Comparison of ENCODE assay signal across 17 cellular contexts in genomic region chr11:70537576-70538571, GRCh38.
"Had no signal": no experiment of that assay in that cellular context is flagged by ENCODE, and none has a peak within 500 bp of the region (broad histone marks: within the 10 kb centered on the region; RNA-seq: fewer than 3 reads in every experiment).

No MANE protein-coding gene starts in this region.

- DNase-seq: activated CD4-positive, alpha-beta T cell treated with anti-CD3 and anti-CD28 coated beads, Interleukin-2, amount 10 ng/mL, durations not matched to agents 7 days and 5 days; activated CD4-positive, CD25-positive, alpha-beta regulatory T cell; activated CD8-positive, alpha-beta memory T cell treated with anti-CD3 and anti-CD28 coated beads for 24 hours; activated T-cell treated with anti-CD3 and anti-CD28 coated beads, Interleukin-2, amount 50 U/mL, for 1 hour; amniotic stem cell; brain microvascular endothelial cell; cerebellar nuclear complex; endodermal cell; hypothalamus; nephron progenitor cell; stimulated activated CD4-positive, alpha-beta T cell treated with anti-CD3 and anti-CD28 coated beads, Interleukin-1b, Interleukin-23, amount 100 ng/mL, for 48 hours; stimulated activated naive B cell treated with anti-CD40 and anti-IgM and Interleukin-4, amounts not matched to agents 10 μg/mL and 1 μg/mL and 100 μg/mL, for 72 hours; substantia nigra; T-helper 17 cell; transverse colon had no signal

- H3K4me1 Mint-ChIP-seq: activated CD4-positive, alpha-beta T cell treated with anti-CD3 and anti-CD28 coated beads, Interleukin-2, amount 10 ng/mL, durations not matched to agents 7 days and 5 days; endodermal cell; stimulated activated naive B cell treated with anti-CD40 and anti-IgM and Interleukin-4, amounts not matched to agents 10 μg/mL and 1 μg/mL and 100 μg/mL, for 72 hours; T-helper 17 cell had no signal

- H3K4me3 ChIP-seq: pancreas, transverse colon had no signal

- ATAC-seq: activated naive CD4-positive, alpha-beta T cell treated with anti-CD3 and anti-CD28 coated beads, Interleukin-2, amount 50 U/mL, for 72 hours; pancreas; stimulated activated naive B cell treated with anti-CD40 and anti-IgM and Interleukin-4, amounts not matched to agents 10 μg/mL and 1 μg/mL and 100 μg/mL, for 72 hours; T-helper 17 cell had no signal

- H3K27me3 Mint-ChIP-seq: activated CD4-positive, alpha-beta T cell treated with anti-CD3 and anti-CD28 coated beads, Interleukin-2, amount 10 ng/mL, durations not matched to agents 7 days and 5 days had no signal

- H3K9me3 Mint-ChIP-seq: endodermal cell had no signal

- H3K27ac ChIP-seq: brain microvascular endothelial cell, pancreas, transverse colon had no signal

- H3K27ac Mint-ChIP-seq: activated CD4-positive, alpha-beta T cell treated with anti-CD3 and anti-CD28 coated beads, Interleukin-2, amount 10 ng/mL, durations not matched to agents 7 days and 5 days; activated naive CD4-positive, alpha-beta T cell treated with anti-CD3 and anti-CD28 coated beads, Interleukin-2, amount 50 U/mL, for 72 hours; endodermal cell; nephron progenitor cell; stimulated activated naive B cell treated with anti-CD40 and anti-IgM and Interleukin-4, amounts not matched to agents 10 μg/mL and 1 μg/mL and 100 μg/mL, for 72 hours; T-helper 17 cell had no signal

- H3K27me3 ChIP-seq: brain microvascular endothelial cell, pancreas, transverse colon had no signal

- H3K36me3 ChIP-seq: brain microvascular endothelial cell, pancreas, transverse colon had no signal

- H3K4me1 ChIP-seq: pancreas had no signal

- H3K4me3 Mint-ChIP-seq: activated CD4-positive, alpha-beta T cell treated with anti-CD3 and anti-CD28 coated beads, Interleukin-2, amount 10 ng/mL, durations not matched to agents 7 days and 5 days; endodermal cell; nephron progenitor cell; stimulated activated naive B cell treated with anti-CD40 and anti-IgM and Interleukin-4, amounts not matched to agents 10 μg/mL and 1 μg/mL and 100 μg/mL, for 72 hours; T-helper 17 cell had no signal

- H3K9me3 ChIP-seq: pancreas, transverse colon had no signal

- H3K36me3 Mint-ChIP-seq: activated naive CD4-positive, alpha-beta T cell treated with anti-CD3 and anti-CD28 coated beads, Interleukin-2, amount 50 U/mL, for 72 hours; stimulated activated naive B cell treated with anti-CD40 and anti-IgM and Interleukin-4, amounts not matched to agents 10 μg/mL and 1 μg/mL and 100 μg/mL, for 72 hours had no signal
